Comparison of ENCODE assay signal across 17 cellular contexts in genomic region chr1:243642936-243643335, GRCh38.
DNase-seq lines count a peak whose midpoint lies in the region; ATAC-seq and TF ChIP-seq lines count a peak whose summit lies in the region.
"Had no signal": no experiment of that assay in that cellular context is flagged by ENCODE, and none has a peak within 500 bp of the region (broad histone marks: within the 10 kb centered on the region; RNA-seq: fewer than 3 reads in every experiment).

No MANE protein-coding gene starts in this region.

- DNase-seq in GM03348 (ENCODE audit: low spot score) = peak; percentile 7
- DNase-seq in NCI-H82 treated with DMSO at 0.1 percent for 48 hours (lab: John Stamatoyannopoulos, UW; ENCODE audit: unreplicated experiment) = peak; percentile 13
- no peak for DNase-seq in effector memory CD8-positive, alpha-beta T cell
- DNase-seq in non-pigmented ciliary epithelial cell (ENCODE audit: low read depth) = peak; percentile 10
- DNase-seq in GM13977 (ENCODE audit: low spot score) = no peak
- no peak for DNase-seq in activated CD8-positive, alpha-beta memory T cell treated with anti-CD3 and anti-CD28 coated beads, Interleukin-2, amount 10 ng/mL, durations not matched to agents 7 days and 5 days
- DNase-seq: activated naive CD4-positive, alpha-beta T cell treated with anti-CD3 and anti-CD28 coated beads for 36 hours; DMS53; effector memory CD4-positive, alpha-beta T cell; gastrocnemius medialis; Karpas-422; left ventricle myocardium inferior; NCI-H1694; NCI-H345; posterior cingulate gyrus had no signal

- no peaks in the 10 kb centered on the region for H3K9me3 Mint-ChIP-seq in effector memory CD8-positive, alpha-beta T cell
- peaks cover 3% of the 10 kb centered on the region for H3K9me3 Mint-ChIP-seq in activated CD8-positive, alpha-beta memory T cell treated with anti-CD3 and anti-CD28 coated beads, Interleukin-2, amount 10 ng/mL, durations not matched to agents 7 days and 5 days (ENCODE audit: low read depth)

- CTCF ChIA-PET in activated CD8-positive, alpha-beta memory T cell treated with anti-CD3 and anti-CD28 coated beads, Interleukin-2, amount 10 ng/mL, durations not matched to agents 7 days and 5 days (lab: Charles Lee) = no interaction called here

- peak overlapping the region; percentile 8 to 26 for H3K27ac Mint-ChIP-seq in effector memory CD8-positive, alpha-beta T cell
- no peak overlapping the region for H3K27ac Mint-ChIP-seq in activated CD8-positive, alpha-beta memory T cell treated with anti-CD3 and anti-CD28 coated beads, Interleukin-2, amount 10 ng/mL, durations not matched to agents 7 days and 5 days
- H3K27ac Mint-ChIP-seq: activated naive CD4-positive, alpha-beta T cell treated with anti-CD3 and anti-CD28 coated beads for 36 hours had no signal

- peaks cover 6 to 21% of the 10 kb centered on the region in 2 donors for H3K4me1 Mint-ChIP-seq in effector memory CD8-positive, alpha-beta T cell (ENCODE audit: low read depth in 2 of 2)
- peaks cover 5% of the 10 kb centered on the region for H3K4me1 Mint-ChIP-seq in activated CD8-positive, alpha-beta memory T cell treated with anti-CD3 and anti-CD28 coated beads, Interleukin-2, amount 10 ng/mL, durations not matched to agents 7 days and 5 days

- in situ Hi-C loops in GM13977 (cut with MboI; ENCODE audit: low pct_unique_long_range_greater_than_20kb, low sequenced_read_pairs, unreplicated experiment) = no loop called here

- ATAC-seq in effector memory CD8-positive, alpha-beta T cell (replicated peaks) = no peak
- no peak for ATAC-seq in activated CD8-positive, alpha-beta memory T cell treated with anti-CD3 and anti-CD28 coated beads, Interleukin-2, amount 10 ng/mL, durations not matched to agents 7 days and 5 days
- ATAC-seq in GM21423 (IDR thresholded peaks at IDR 0.05; ENCODE audit: unreplicated experiment) (no peak), HG03565 (IDR thresholded peaks at IDR 0.05; ENCODE audit: unreplicated experiment) (no peak)
- ATAC-seq: gastrocnemius medialis had no signal

- H3K4me3 Mint-ChIP-seq in effector memory CD8-positive, alpha-beta T cell = no peak overlapping the region
- H3K4me3 Mint-ChIP-seq in activated CD8-positive, alpha-beta memory T cell treated with anti-CD3 and anti-CD28 coated beads, Interleukin-2, amount 10 ng/mL, durations not matched to agents 7 days and 5 days = no peak overlapping the region
- H3K4me3 Mint-ChIP-seq: activated naive CD4-positive, alpha-beta T cell treated with anti-CD3 and anti-CD28 coated beads for 36 hours had no signal

- no peak for TF ChIP-seq CTCF in GM13977 (IDR thresholded peaks at IDR 0.05; ENCODE audit: extremely low read depth, insufficient read depth, missing control alignments)

- H3K27me3 Mint-ChIP-seq in effector memory CD8-positive, alpha-beta T cell = no peaks in the 10 kb centered on the region
- H3K27me3 Mint-ChIP-seq in activated CD8-positive, alpha-beta memory T cell treated with anti-CD3 and anti-CD28 coated beads, Interleukin-2, amount 10 ng/mL, durations not matched to agents 7 days and 5 days = no peaks in the 10 kb centered on the region

- peaks cover 13% of the 10 kb centered on the region for H3K36me3 Mint-ChIP-seq in effector memory CD8-positive, alpha-beta T cell (ENCODE audit: insufficient read depth)
- peaks cover 28% of the 10 kb centered on the region for H3K36me3 Mint-ChIP-seq in activated CD8-positive, alpha-beta memory T cell treated with anti-CD3 and anti-CD28 coated beads, Interleukin-2, amount 10 ng/mL, durations not matched to agents 7 days and 5 days

Comparison
In these comparisons a context has a peak if more than half of its experiments do, and no peak if none do; other contexts are left out.
1. DNase-seq: peak in GM03348 (single experiment), NCI-H82 treated with DMSO at 0.1 percent for 48 hours (single experiment) and non-pigmented ciliary epithelial cell (single experiment); none in effector memory CD8-positive, alpha-beta T cell (0 of 3), GM13977 (single experiment) and activated CD8-positive, alpha-beta memory T cell treated with anti-CD3 and anti-CD28 coated beads, Interleukin-2, amount 10 ng/mL, durations not matched to agents 7 days and 5 days (single experiment).